Comparison of ENCODE assay signal across 1 cellular context in genomic region chr12:102533483-102533882, GRCh38.
TF ChIP-seq lines count a peak whose summit lies in the region.

No MANE protein-coding gene starts in this region.

TF ChIP-seq in GM23338, 12 proteins besides CTCF, POLR2A, EP300 and RAD21 (continued from another document):
- no peak for TF ChIP-seq ZNF462 (CRISPR knock-in tag; IDR thresholded peaks at IDR 0.05)
- no peak for TF ChIP-seq ETS1 (IDR thresholded peaks at IDR 0.05)
- no peak for TF ChIP-seq POLR2AphosphoS5 (IDR thresholded peaks at IDR 0.05; ENCODE audit: low read depth)
- TF ChIP-seq ZNF114 (CRISPR knock-in tag; IDR thresholded peaks at IDR 0.05): no peak
- TF ChIP-seq JUNB (IDR thresholded peaks at IDR 0.05; ENCODE audit: unreplicated experiment): no peak
- no peak for TF ChIP-seq ZNF331 (CRISPR knock-in tag; IDR thresholded peaks at IDR 0.05; ENCODE audit: low read depth)
- TF ChIP-seq EZH2phosphoT487 (IDR thresholded peaks at IDR 0.05; ENCODE audit: unreplicated experiment): no peak
- TF ChIP-seq NANOG (IDR thresholded peaks at IDR 0.05; ENCODE audit: borderline replicate concordance): no peak
TF ChIP-seq in GM23338: peak in this region for 0.
